8 cellular contexts compared by ENCODE assay signal in the genomic region with DNA sequence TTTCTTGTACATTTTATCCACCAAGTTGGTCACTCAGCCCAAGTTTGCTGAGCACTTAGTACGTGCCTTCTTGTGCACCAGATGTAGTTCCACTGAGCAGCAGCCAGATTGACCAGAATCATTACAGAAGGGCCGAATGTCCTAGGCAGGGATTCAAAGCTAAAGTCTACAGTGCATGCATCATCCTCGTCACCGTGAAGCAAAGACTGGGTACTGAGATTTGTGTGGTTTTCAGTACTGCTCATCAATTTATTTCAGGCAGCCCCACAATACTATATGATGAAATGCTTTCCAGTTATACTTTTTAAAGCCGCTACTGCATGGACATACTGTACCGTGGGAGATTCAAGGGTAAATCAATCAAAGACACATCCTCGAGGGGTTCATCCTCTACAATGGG.
"Had no signal": no experiment of that assay in that cellular context is flagged by ENCODE, and none has a peak within 500 bp of the region (broad histone marks: within the 10 kb centered on the region; RNA-seq: fewer than 3 reads in every experiment).

No MANE protein-coding gene starts in this region.

- ATAC-seq: GM12878 had no signal

- FAIRE-seq: G401.6, GM12878, GM12891, GM12892, GM18507, GM19239 had no signal

- H3K4me3 ChIP-seq: GM12878 had no signal

- DNase-seq: GDM1, GF-D8 had no signal
